15 cellular contexts compared by ENCODE assay signal in the genomic region with DNA sequence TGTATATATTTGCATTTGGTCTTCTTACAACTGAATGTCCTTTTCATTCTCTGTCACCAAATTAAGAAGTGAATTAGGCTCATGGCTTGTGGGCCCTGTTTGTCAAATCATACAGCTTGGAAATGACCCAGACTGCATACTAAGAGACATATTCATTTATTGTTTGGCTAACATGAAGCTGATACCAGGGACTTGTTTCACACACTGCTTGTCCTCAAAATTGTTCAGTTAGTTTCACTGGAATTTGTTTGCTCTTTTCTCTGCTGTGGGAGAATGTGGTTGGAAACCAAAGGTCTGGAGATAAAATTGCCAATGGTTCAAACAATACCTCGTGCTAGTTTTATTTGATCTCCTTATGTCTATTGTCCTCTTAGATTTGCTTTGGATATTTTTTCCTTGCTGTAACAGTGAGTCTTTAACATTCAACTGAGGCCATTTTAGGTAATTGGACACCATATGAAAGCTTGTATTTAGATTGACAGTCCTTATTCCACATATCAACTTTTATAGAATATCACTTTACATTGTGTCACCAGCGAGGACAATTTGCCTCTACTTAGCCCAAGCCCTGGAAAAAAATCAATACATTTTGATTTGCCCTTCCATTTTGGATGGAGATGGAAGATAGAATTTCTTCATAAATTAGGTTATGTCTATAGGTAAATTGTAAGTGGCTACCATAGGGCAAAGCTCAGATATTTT.
"Had no signal": no experiment of that assay in that cellular context is flagged by ENCODE, and none has a peak within 500 bp of the region (broad histone marks: within the 10 kb centered on the region; RNA-seq: fewer than 3 reads in every experiment).

No MANE protein-coding gene starts in this region.

- H3K4me3 Mint-ChIP-seq: activated CD8-positive, alpha-beta T cell treated with anti-CD3 and anti-CD28 coated beads for 36 hours; central memory CD8-positive, alpha-beta T cell; effector memory CD8-positive, alpha-beta T cell; naive B cell had no signal

- H3K27ac ChIP-seq: body of pancreas, epithelial cell of prostate, stomach, thoracic aorta had no signal

- H3K27me3 ChIP-seq: body of pancreas, stomach had no signal

- H3K9me3 ChIP-seq: body of pancreas, stomach, thoracic aorta had no signal

- H3K36me3 ChIP-seq: stomach, thoracic aorta had no signal

- H3K4me1 ChIP-seq: body of pancreas had no signal

- ATAC-seq: activated CD8-positive, alpha-beta T cell treated with anti-CD3 and anti-CD28 coated beads for 36 hours; body of pancreas; effector memory CD8-positive, alpha-beta T cell; left colon had no signal

- H3K36me3 Mint-ChIP-seq: naive B cell had no signal

- H3K9me3 Mint-ChIP-seq: activated CD8-positive, alpha-beta T cell treated with anti-CD3 and anti-CD28 coated beads for 36 hours; central memory CD8-positive, alpha-beta T cell; effector memory CD8-positive, alpha-beta T cell had no signal

- H3K4me3 ChIP-seq: body of pancreas, lung, skin epidermis, stomach, thoracic aorta had no signal

- H3K4me1 Mint-ChIP-seq: central memory CD8-positive, alpha-beta T cell; naive B cell had no signal

- DNase-seq: activated CD4-positive, alpha-beta T cell treated with anti-CD3 and anti-CD28 coated beads for 4 hours; activated CD8-positive, alpha-beta memory T cell treated with anti-CD3 and anti-CD28 coated beads, Interleukin-2, amount 50 U/mL, for 48 hours; activated CD8-positive, alpha-beta T cell treated with anti-CD3 and anti-CD28 coated beads for 36 hours; activated naive CD4-positive, alpha-beta T cell; body of pancreas; effector memory CD8-positive, alpha-beta T cell; left colon; naive B cell; retina; stomach had no signal

- H3K27ac Mint-ChIP-seq: activated CD8-positive, alpha-beta T cell treated with anti-CD3 and anti-CD28 coated beads for 36 hours; effector memory CD8-positive, alpha-beta T cell; naive B cell had no signal
